1 cellular context compared by ENCODE assay signal in genomic region chr6:35722121-35722761, GRCh38.
TF ChIP-seq lines count a peak whose summit lies in the region.

No MANE protein-coding gene starts in this region.

TF ChIP-seq in HepG2, 621 proteins besides CTCF, POLR2A, EP300 and RAD21 (continued from another document and continues in another):
- TF ChIP-seq ZNF646 (CRISPR knock-in tag; IDR thresholded peaks at IDR 0.05) (no peak), ZMYM4 (CRISPR knock-in tag; IDR thresholded peaks at IDR 0.05) (no peak; the same call in 1 of the 2 replicates), ZFP41 (CRISPR knock-in tag; IDR thresholded peaks at IDR 0.05; ENCODE audit: borderline replicate concordance) (no peak), ZBTB39 (CRISPR knock-in tag; IDR thresholded peaks at IDR 0.05) (no peak), MIXL1 (CRISPR knock-in tag; IDR thresholded peaks at IDR 0.05) (peak; percentile 52; the same call in 1 of the 2 replicates), RXRB (CRISPR knock-in tag; IDR thresholded peaks at IDR 0.05; ENCODE audit: borderline replicate concordance) (peak; percentile 61; the same call in 1 of the 2 replicates), STAT5B (CRISPR knock-in tag; IDR thresholded peaks at IDR 0.05) (no peak), CBFB (CRISPR knock-in tag; IDR thresholded peaks at IDR 0.05) (no peak), NKX3-1 (CRISPR knock-in tag; IDR thresholded peaks at IDR 0.05) (no peak), ZNF558 (CRISPR knock-in tag; IDR thresholded peaks at IDR 0.05; ENCODE audit: borderline replicate concordance) (no peak), ZSCAN9 (CRISPR knock-in tag; IDR thresholded peaks at IDR 0.05; ENCODE audit: borderline replicate concordance) (no peak), JDP2 (CRISPR knock-in tag; IDR thresholded peaks at IDR 0.05; ENCODE audit: borderline replicate concordance) (no peak), ZNF678 (CRISPR knock-in tag; IDR thresholded peaks at IDR 0.05) (peak; percentile 27; the same call in 1 of the 2 replicates), UBTF (CRISPR knock-in tag; IDR thresholded peaks at IDR 0.05) (0 out of 2 replicates have a peak, but pooled peaks have one; percentile 21), ETV6 (CRISPR knock-in tag; conservative IDR thresholded peaks at IDR 0.05) (no peak; the same call in 1 of the 2 replicates), FIP1L1 (IDR thresholded peaks at IDR 0.05; ENCODE audit: borderline replicate concordance, insufficient read depth, low read depth, low read length) (no peak), PBX3 (CRISPR knock-in tag; IDR thresholded peaks at IDR 0.05; ENCODE audit: borderline replicate concordance) (no peak), ZNF224 (CRISPR knock-in tag; IDR thresholded peaks at IDR 0.05) (no peak), ZBTB26 (CRISPR knock-in tag; IDR thresholded peaks at IDR 0.05; ENCODE audit: borderline replicate concordance) (no peak), ZNF780A (CRISPR knock-in tag; IDR thresholded peaks at IDR 0.05) (no peak), CHD4 (IDR thresholded peaks at IDR 0.05; ENCODE audit: borderline replicate concordance, low read length) (no peak), ZNF775 (CRISPR knock-in tag; IDR thresholded peaks at IDR 0.05; ENCODE audit: borderline replicate concordance) (no peak), ZBTB21 (CRISPR knock-in tag; IDR thresholded peaks at IDR 0.05) (no peak), U2AF2 (IDR thresholded peaks at IDR 0.05; ENCODE audit: low read depth, low read length) (no peak), FOXJ3 (CRISPR knock-in tag; IDR thresholded peaks at IDR 0.05; ENCODE audit: borderline replicate concordance) (no peak), ZNF788 (CRISPR knock-in tag; IDR thresholded peaks at IDR 0.05; ENCODE audit: borderline replicate concordance) (peak; percentile 26; the same call in 1 of the 2 replicates), ZNF687 (CRISPR knock-in tag; IDR thresholded peaks at IDR 0.05) (peak; percentile 98), NR1H2 (CRISPR knock-in tag; IDR thresholded peaks at IDR 0.05; ENCODE audit: borderline replicate concordance, low read depth) (no peak), AFF4 (CRISPR knock-in tag; IDR thresholded peaks at IDR 0.05) (no peak), XRCC5 (optimal IDR thresholded peaks at IDR 0.05; ENCODE audit: low read length) (peak; percentile 23), ZC3H13 (CRISPR knock-in tag; IDR thresholded peaks at IDR 0.05) (no peak), IRF9 (CRISPR knock-in tag; IDR thresholded peaks at IDR 0.05; ENCODE audit: borderline replicate concordance) (peak; percentile 36; the same call in 1 of the 2 replicates), SIN3A (IDR thresholded peaks at IDR 0.05; ENCODE audit: borderline replicate concordance, low read depth, low read length) (no peak), ZNF879 (CRISPR knock-in tag; IDR thresholded peaks at IDR 0.05) (no peak; the same call in 1 of the 2 replicates)
